In genomic region chr11:117654856-117655255, GRCh38 we compare ENCODE assay signal across 17 cellular contexts.
"Had no signal": no experiment of that assay in that cellular context is flagged by ENCODE, and none has a peak within 500 bp of the region (broad histone marks: within the 10 kb centered on the region; RNA-seq: fewer than 3 reads in every experiment).

No MANE protein-coding gene starts in this region.

- FAIRE-seq: astrocyte had no signal

- ATAC-seq: activated CD4-positive, CD25-positive, alpha-beta regulatory T cell treated with anti-CD3 and anti-CD28 coated beads, Interleukin-2, amount 50 U/mL, for 24 hours; activated naive CD8-positive, alpha-beta T cell treated with anti-CD3 and anti-CD28 coated beads, Interleukin-2, amount 50 U/mL, for 24 hours; activated T-helper 17 cell treated with anti-CD3 and anti-CD28 coated beads, Interleukin-2, amount 50 U/mL, for 72 hours; natural killer cell had no signal

- DNase-seq: activated naive CD4-positive, alpha-beta T cell treated with anti-CD3 and anti-CD28 coated beads for 36 hours; activated naive CD8-positive, alpha-beta T cell treated with anti-CD3 and anti-CD28 coated beads, Interleukin-2, amount 50 U/mL, for 24 hours; activated T-cell treated with anti-CD3 and anti-CD28 coated beads for 4 hours; effector memory CD4-positive, alpha-beta T cell; foreskin fibroblast; hippocampal formation; mesenchymal stem cell; natural killer cell; nucleus accumbens; stimulated activated CD4-positive, alpha-beta T cell treated with anti-CD3 and anti-CD28 coated beads, Interleukin-4, amount 100 ng/mL, for 1 hour; stimulated activated naive CD4-positive, alpha-beta T cell; trophoblast cell had no signal

- H3K27ac ChIP-seq: cardiac muscle cell, coronary artery had no signal

- H3K27me3 ChIP-seq: cardiac muscle cell had no signal

- H3K4me3 ChIP-seq: cardiac muscle cell, coronary artery had no signal

- H3K36me3 ChIP-seq: cardiac muscle cell had no signal
